Comparison of ENCODE assay signal across 19 cellular contexts in genomic region chr9:89872913-89873707, GRCh38.
DNase-seq lines count a peak whose midpoint lies in the region; ATAC-seq and TF ChIP-seq lines count a peak whose summit lies in the region.
"Had no signal": no experiment of that assay in that cellular context is flagged by ENCODE, and none has a peak within 500 bp of the region (broad histone marks: within the 10 kb centered on the region; RNA-seq: fewer than 3 reads in every experiment).

No MANE protein-coding gene starts in this region.

- H3K79me2 ChIP-seq in H9 (ENCODE audit: insufficient read depth, low read length), result no peaks in the 10 kb centered on the region

- TF ChIP-seq CTCF in H9 (conservative IDR thresholded peaks at IDR 0.05) (no peak), adrenal gland (IDR thresholded peaks at IDR 0.05) (no peak), gastrocnemius medialis (IDR thresholded peaks at IDR 0.05 in 4 of 5, conservative IDR thresholded peaks at IDR 0.05 in 1 of 5) (no peak), esophagus squamous epithelium (IDR thresholded peaks at IDR 0.05) (no peak)

- no peaks in the 10 kb centered on the region for H3K79me1 ChIP-seq in H9 (ENCODE audit: insufficient read depth, low read depth, low read length, poor library complexity, severe bottlenecking)

- no CpG with 5 or more reads among the region's 11 CpGs for WGBS in H9 (ENCODE audit: extremely low coverage, insufficient read length, low lambda C conversion rate)
- 76 to 85% (median 78%) methylated on average over 6 to 11 of the region's 11 CpGs for WGBS in adrenal gland, 4 donors
- 40 to 54% methylated on average over 1 to 5 of the region's 11 CpGs for WGBS in esophagus squamous epithelium, 2 donors

- no peak overlapping the region for H3K56ac ChIP-seq in H9 (ENCODE audit: insufficient read length, low read depth, low read length)

- H3K4ac ChIP-seq in H9 (ENCODE audit: low read depth, low read length), result no peak overlapping the region

- H3K36me3 Mint-ChIP-seq in H9 (ENCODE audit: insufficient read depth in 1 of 3, low read depth in 3 of 3), result no peaks in the 10 kb centered on the region
- no peaks in the 10 kb centered on the region for H3K36me3 Mint-ChIP-seq in CD8-positive, alpha-beta memory T cell
- H3K36me3 Mint-ChIP-seq: mesothelial cell of epicardium had no signal

- H3K4me1 ChIP-seq in H9 (ENCODE audit: insufficient read depth, low read length), result no peaks in the 10 kb centered on the region
- peaks cover 4 to 27% of the 10 kb centered on the region in 2 donors for H3K4me1 ChIP-seq in adrenal gland (replicated peaks in 1 of 2)
- peaks cover 53 to 55% of the 10 kb centered on the region in 2 donors for H3K4me1 ChIP-seq in gastrocnemius medialis
- H3K4me1 ChIP-seq in CD8-positive, alpha-beta memory T cell (ENCODE audit: insufficient read depth, low read length), result no peaks in the 10 kb centered on the region
- peaks cover 32 to 53% (median 35%) of the 10 kb centered on the region in 3 donors for H3K4me1 ChIP-seq in esophagus squamous epithelium

- no peak overlapping the region for H3K4me3 ChIP-seq in adrenal gland
- no peak overlapping the region for H3K4me3 ChIP-seq in gastrocnemius medialis
- no peak overlapping the region for H3K4me3 ChIP-seq in CD8-positive, alpha-beta memory T cell (ENCODE audit: low read length)
- no peak overlapping the region for H3K4me3 ChIP-seq in esophagus squamous epithelium

- H2BK120ac ChIP-seq in H9 (ENCODE audit: low read depth, low read length, poor library complexity, severe bottlenecking), result no peak overlapping the region

- H3K14ac ChIP-seq in H9 (ENCODE audit: insufficient read depth, low read length), result no peak overlapping the region; the same call in 1 of the 2 replicates

- H3K27ac ChIP-seq in H9 (ENCODE audit: insufficient read length, low read depth, low read length) (no peak overlapping the region), adrenal gland (no peak overlapping the region), gastrocnemius medialis (peak overlapping the region; percentile 82 to 93 (median 86)), esophagus squamous epithelium (peak overlapping the region in 2 of 4 donors; percentile 66 to 72)
- no peak overlapping the region for H3K27ac ChIP-seq in CD8-positive, alpha-beta memory T cell (ENCODE audit: low read depth, low read length)
- H3K27ac ChIP-seq: HL-60 had no signal

- H3K27ac Mint-ChIP-seq in H9, result no peak overlapping the region
- no peak overlapping the region for H3K27ac Mint-ChIP-seq in CD8-positive, alpha-beta memory T cell
- H3K27ac Mint-ChIP-seq: B cell; mesothelial cell of epicardium; stimulated activated naive CD8-positive, alpha-beta T cell treated with anti-CD3 and anti-CD28 coated beads, Interleukin-15, Interleukin-2, amounts not matched to agents 100 ng/mL and 50 ng/mL, for 24 hours had no signal

- no peak overlapping the region for H2AK5ac ChIP-seq in H9 (ENCODE audit: insufficient read length, low read length)

- no peaks in the 10 kb centered on the region for H3K27me3 ChIP-seq in H9 (ENCODE audit: insufficient read depth, low read length)
- H3K27me3 ChIP-seq in adrenal gland, result no peaks in the 10 kb centered on the region
- no peaks in the 10 kb centered on the region for H3K27me3 ChIP-seq in gastrocnemius medialis
- no peaks in the 10 kb centered on the region for H3K27me3 ChIP-seq in CD8-positive, alpha-beta memory T cell (ENCODE audit: insufficient read depth, low read length, poor library complexity, severe bottlenecking)
- no peaks in the 10 kb centered on the region for H3K27me3 ChIP-seq in esophagus squamous epithelium

- H3K4me3 Mint-ChIP-seq in H9, result no peak overlapping the region
- H3K4me3 Mint-ChIP-seq in CD8-positive, alpha-beta memory T cell, result no peak overlapping the region
- H3K4me3 Mint-ChIP-seq: B cell; mesothelial cell of epicardium; stimulated activated naive CD8-positive, alpha-beta T cell treated with anti-CD3 and anti-CD28 coated beads, Interleukin-15, Interleukin-2, amounts not matched to agents 100 ng/mL and 50 ng/mL, for 24 hours had no signal

- no peak overlapping the region for H2BK5ac ChIP-seq in H9 (ENCODE audit: insufficient read length, low read length)

- ATAC-seq in gastrocnemius medialis, result peak; percentile 52 to 74

- peak; percentile 21 for DNase-seq in H9
- peak in 4 of 7 donors; percentile 14 to 51 (median 17) for DNase-seq in adrenal gland
- peak; percentile 43 for DNase-seq in islet precursor cell
- DNase-seq in gastrocnemius medialis, result peak; percentile 53 to 73
- DNase-seq in GF-D8 (lab: John Stamatoyannopoulos, UW), result no peak
- no peak for DNase-seq in CD8-positive, alpha-beta memory T cell
- DNase-seq in esophagus squamous epithelium (lab: John Stamatoyannopoulos, UW), result no peak
- DNase-seq: activated CD4-positive, alpha-beta T cell treated with anti-CD3 and anti-CD28 coated beads for 4 hours; amygdala; KG1; NCI-H1105 treated with DMSO at 0.1 percent for 48 hours; NK-92 treated with Interleukin-12 subunit alpha and Interleukin-12 subunit beta, amount 100 ng/mL, for 24 hours; SHP77 treated with DMSO at 0.1 percent for 48 hours; stimulated activated CD4-positive, alpha-beta T cell treated with anti-CD3 and anti-CD28 coated beads, Interleukin-12 subunit alpha, Interleukin-12 subunit beta, amount 100 ng/mL, for 4 hours; T-helper 2 cell had no signal

- H3K27me3 Mint-ChIP-seq in H9 (ENCODE audit: low read depth), result peaks cover 4% of the 10 kb centered on the region
- peaks cover 0 to 3% of the 10 kb centered on the region in 2 donors for H3K27me3 Mint-ChIP-seq in CD8-positive, alpha-beta memory T cell
- H3K27me3 Mint-ChIP-seq: B cell; stimulated activated naive CD8-positive, alpha-beta T cell treated with anti-CD3 and anti-CD28 coated beads, Interleukin-15, Interleukin-2, amounts not matched to agents 100 ng/mL and 50 ng/mL, for 24 hours had no signal

- no peak overlapping the region for H3K18ac ChIP-seq in H9 (ENCODE audit: insufficient read length, low read depth, low read length)

- peaks cover 0 to 3% of the 10 kb centered on the region in 2 experiments; a peak in 2 of 4 replicates for H3K4me1 Mint-ChIP-seq in H9
- H3K4me1 Mint-ChIP-seq in CD8-positive, alpha-beta memory T cell, result no peaks in the 10 kb centered on the region
- H3K4me1 Mint-ChIP-seq: B cell had no signal

- no peak overlapping the region for H4K5ac ChIP-seq in H9 (ENCODE audit: insufficient read length, low read depth, low read length)

- no peaks in the 10 kb centered on the region for H4K20me1 ChIP-seq in H9 (ENCODE audit: control insufficient read depth, insufficient read depth, insufficient read length)

- no peaks in the 10 kb centered on the region for H3K9me3 ChIP-seq in H9 (ENCODE audit: control insufficient read depth, low read depth, low read length)
- H3K9me3 ChIP-seq in adrenal gland (replicated peaks in 1 of 3), result no peaks in the 10 kb centered on the region
- no peaks in the 10 kb centered on the region for H3K9me3 ChIP-seq in gastrocnemius medialis
- H3K9me3 ChIP-seq in CD8-positive, alpha-beta memory T cell (ENCODE audit: low read length), result no peaks in the 10 kb centered on the region
- no peaks in the 10 kb centered on the region for H3K9me3 ChIP-seq in esophagus squamous epithelium

- H3K4me2 ChIP-seq in H9 (ENCODE audit: insufficient read depth, insufficient read length, low read length), result no peak overlapping the region

- no peak overlapping the region for H3K9ac ChIP-seq in H9 (ENCODE audit: extremely low read depth, insufficient read length, low read length)

- in situ Hi-C loops in gastrocnemius medialis (cut with MboI; ENCODE audit: low sequenced_read_pairs in 4 of 4), result no loop called here

- H2BK12ac ChIP-seq in H9 (ENCODE audit: insufficient read length, low read depth, low read length), result no peak overlapping the region

- CTCF ChIA-PET in CD8-positive, alpha-beta memory T cell (lab: Charles Lee), result no interaction called here

- H3K36me3 ChIP-seq in adrenal gland (replicated peaks in 1 of 2), result no peaks in the 10 kb centered on the region
- H3K36me3 ChIP-seq in gastrocnemius medialis, result no peaks in the 10 kb centered on the region
- H3K36me3 ChIP-seq in CD8-positive, alpha-beta memory T cell (ENCODE audit: insufficient read depth, low read length), result no peaks in the 10 kb centered on the region
- no peaks in the 10 kb centered on the region for H3K36me3 ChIP-seq in esophagus squamous epithelium

- no peaks in the 10 kb centered on the region for H3K9me3 Mint-ChIP-seq in H9
- no peaks in the 10 kb centered on the region for H3K9me3 Mint-ChIP-seq in CD8-positive, alpha-beta memory T cell
- H3K9me3 Mint-ChIP-seq: mesothelial cell of epicardium; stimulated activated naive CD8-positive, alpha-beta T cell treated with anti-CD3 and anti-CD28 coated beads, Interleukin-15, Interleukin-2, amounts not matched to agents 100 ng/mL and 50 ng/mL, for 24 hours had no signal

- TF ChIP-seq POLR2A in adrenal gland (IDR thresholded peaks at IDR 0.05) (no peak), gastrocnemius medialis (IDR thresholded peaks at IDR 0.05) (peak in 1 of 2 donors; percentile 43), esophagus squamous epithelium (IDR thresholded peaks at IDR 0.05) (no peak)

- no peak overlapping the region for H4K8ac ChIP-seq in H9 (replicated peaks; ENCODE audit: insufficient read length, low read depth, low read length)

- no peak overlapping the region for H3K23ac ChIP-seq in H9 (ENCODE audit: insufficient read length, low read depth, low read length)

- intact Hi-C loops in adrenal gland (cut with DNase I) (no loop called here), gastrocnemius medialis (cut with DNase I; ENCODE audit: low total_unique reads) (loop anchor here (5.0 to 10.0 kb wide), 4 partner anchors 132 to 1322 kb away; partner anchors contain the start of genes CKS2 and SECISBP2), esophagus squamous epithelium (cut with DNase I) (no loop called here)

- no peak overlapping the region for H3T11ph ChIP-seq in H9 (ENCODE audit: low read length)

- POLR2A ChIA-PET in CD8-positive, alpha-beta memory T cell (lab: Charles Lee), result no interaction called here

- H2BK20ac ChIP-seq in H9 (ENCODE audit: low read depth, low read length, poor library complexity, severe bottlenecking), result no peak overlapping the region

- H2BK15ac ChIP-seq in H9 (ENCODE audit: low read depth, low read length), result no peak overlapping the region

- H3K23me2 ChIP-seq in H9 (ENCODE audit: insufficient read length, low read depth, low read length, poor library complexity, severe bottlenecking), result no peaks in the 10 kb centered on the region

- H4K91ac ChIP-seq in H9 (ENCODE audit: insufficient read length, low read depth, low read length), result no peak overlapping the region

- H2AFZ ChIP-seq in H9 (ENCODE audit: low read length), result no peak overlapping the region

Comparison
In these comparisons a context has a peak if more than half of its experiments do, and no peak if none do; other contexts are left out.
1. DNase-seq: peak in H9 (single experiment), adrenal gland (4 of 7), islet precursor cell (single experiment) and gastrocnemius medialis (2 of 2); none in GF-D8 (single experiment), CD8-positive, alpha-beta memory T cell (0 of 5) and esophagus squamous epithelium (single experiment).
2. H3K27ac ChIP-seq: peak in gastrocnemius medialis (4 of 4); none in H9 (single experiment), adrenal gland (0 of 5) and CD8-positive, alpha-beta memory T cell (single experiment).